In the genomic region with DNA sequence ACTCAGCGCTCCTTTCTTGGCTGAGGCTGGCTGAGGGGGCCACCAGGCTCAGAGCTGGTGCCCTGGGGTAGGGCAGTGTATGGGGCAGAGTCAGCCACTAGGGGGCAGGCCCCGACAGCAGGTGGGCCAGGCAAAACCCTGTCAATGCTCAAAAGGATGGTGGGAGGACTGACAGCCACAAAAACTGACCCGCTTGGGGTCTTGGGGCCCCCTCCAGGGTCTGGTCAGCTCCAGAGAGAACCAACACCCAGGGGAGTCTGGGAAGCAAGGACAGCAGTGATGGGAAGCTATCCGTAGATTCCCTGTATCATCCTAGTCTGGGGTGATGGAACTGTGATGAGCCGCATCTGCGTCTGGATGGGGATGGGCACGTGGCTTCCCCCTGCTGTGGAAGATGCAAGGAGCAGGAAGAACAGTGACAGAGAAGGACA, we compare ENCODE assay signal across 8 cellular contexts.
DNase-seq lines count a peak whose midpoint lies in the region; ATAC-seq and TF ChIP-seq lines count a peak whose summit lies in the region.

No MANE protein-coding gene starts in this region.

- H4K20me1 ChIP-seq in fibroblast of lung (ENCODE audit: control insufficient read depth, extremely low read depth, insufficient read depth, low read length): no peaks in the 10 kb centered on the region

- H3K27ac ChIP-seq in fibroblast of lung (ENCODE audit: insufficient read depth, low read length): no peak overlapping the region

- intact Hi-C loops in Caco-2 (cut with micrococcal nuclease; ENCODE audit: unreplicated experiment): loop anchor here (1.0 to 2.0 kb wide), 4 partner anchors 129 to 1694 kb away; no protein-coding TSS in a partner anchor

- ATAC-seq in GM19351 (IDR thresholded peaks at IDR 0.05; ENCODE audit: unreplicated experiment) (peak; percentile 80), GM19463 (IDR thresholded peaks at IDR 0.05; ENCODE audit: unreplicated experiment) (no peak)

- H3K9me3 ChIP-seq in Caco-2 (no peaks in the 10 kb centered on the region), fibroblast of lung (ENCODE audit: control insufficient read depth, insufficient read depth, low read depth, low read length) (no peaks in the 10 kb centered on the region)

- H3K79me2 ChIP-seq in fibroblast of lung (ENCODE audit: control insufficient read depth, insufficient read depth, low read length): no peaks in the 10 kb centered on the region

- no peak overlapping the region for H3K4me3 Mint-ChIP-seq in Caco-2 (ENCODE audit: unreplicated experiment)

- H3K4me1 ChIP-seq in Caco-2 (no peaks in the 10 kb centered on the region), fibroblast of lung (ENCODE audit: control insufficient read depth, extremely low read depth, insufficient read depth, low read length) (no peaks in the 10 kb centered on the region)

- H3K4me2 ChIP-seq in fibroblast of lung (ENCODE audit: extremely low read depth, insufficient read depth, low read length): no peak overlapping the region

- H3K27ac Mint-ChIP-seq in Caco-2 (ENCODE audit: unreplicated experiment): no peak overlapping the region

- no TSS peak for BruUV-seq in Caco-2 (replicated peaks; lab: Mats Ljungman, UMichigan)

- H3K36me3 ChIP-seq in Caco-2 (ENCODE audit: control insufficient read depth, insufficient read depth, low read length): no peaks in the 10 kb centered on the region
- no peaks in the 10 kb centered on the region for H3K36me3 ChIP-seq in fibroblast of lung (ENCODE audit: control insufficient read depth, insufficient read depth, low read length)

- H3K4me3 ChIP-seq in Caco-2 (ENCODE audit: low read depth, low read length) (no peak overlapping the region), fibroblast of lung (replicated peaks in 1 of 4; ENCODE audit: control extremely low read depth in 1 of 4, insufficient read depth in 1 of 4, low read depth in 3 of 4, low read length in 4 of 4) (no peak overlapping the region)

- CTCF ChIA-PET in Caco-2 (lab: Charles Lee): interaction anchor here (0.6 to 2.4 kb wide), 10 partner anchors 10 to 1742 kb away, joined by 3 to 30 read pairs (median 4); no protein-coding TSS in a partner anchor

- no peaks in the 10 kb centered on the region for H3K9me3 Mint-ChIP-seq in Caco-2 (ENCODE audit: unreplicated experiment)

- H3K27me3 Mint-ChIP-seq in Caco-2 (ENCODE audit: insufficient read depth, unreplicated experiment): peaks cover 12% of the 10 kb centered on the region

- TF ChIP-seq CTCF in Caco-2 (IDR thresholded peaks at IDR 0.05; ENCODE audit: insufficient read depth in 1 of 2, low read depth in 1 of 2, low read length in 1 of 2, severe bottlenecking in 1 of 2, unreplicated experiment in 1 of 2) (peak; percentile 99 to 100), fibroblast of lung (conservative IDR thresholded peaks at IDR 0.05 in 1 of 2, IDR thresholded peaks at IDR 0.05 in 1 of 2; ENCODE audit: low read depth in 1 of 2, low read length in 2 of 2) (peak; percentile 58 to 67)

- no peaks in the 10 kb centered on the region for H3K36me3 Mint-ChIP-seq in Caco-2 (ENCODE audit: insufficient read depth, unreplicated experiment)

- POLR2A ChIA-PET in Caco-2 (lab: Charles Lee): no interaction called here

- no peak overlapping the region for H3K9ac ChIP-seq in fibroblast of lung (ENCODE audit: insufficient read depth, low read length)

- DNase-seq in Caco-2 (peak; percentile 73 to 87), Kasumi-1 (lab: John Stamatoyannopoulos, UW) (peak; percentile 16 to 35), fibroblast of lung (ENCODE audit: low read depth in 2 of 2) (peak; percentile 8 to 14), nucleus accumbens (lab: John Stamatoyannopoulos, UW) (peak in 38 of 56 donors; percentile 1 to 72 (median 20)), KG1 (lab: John Stamatoyannopoulos, UW) (no peak)
- DNase-seq in activated CD4-positive, alpha-beta T cell treated with anti-CD3 and anti-CD28 coated beads, Interleukin-2, amount 50 U/mL, for 48 hours: peak; percentile 46 to 59

- H3K4me1 Mint-ChIP-seq in Caco-2 (ENCODE audit: low read depth, unreplicated experiment): no peaks in the 10 kb centered on the region

- no peak overlapping the region for H2AFZ ChIP-seq in fibroblast of lung (ENCODE audit: low read length)

- H3K27me3 ChIP-seq in Caco-2 (replicated peaks; ENCODE audit: control insufficient read depth, insufficient read depth, low read length) (no peaks in the 10 kb centered on the region; the same call in 1 of the 2 replicates), fibroblast of lung (ENCODE audit: control insufficient read depth, insufficient read depth, low read length) (no peaks in the 10 kb centered on the region)
